Comparison of ENCODE assay signal across 20 cellular contexts in the genomic region with DNA sequence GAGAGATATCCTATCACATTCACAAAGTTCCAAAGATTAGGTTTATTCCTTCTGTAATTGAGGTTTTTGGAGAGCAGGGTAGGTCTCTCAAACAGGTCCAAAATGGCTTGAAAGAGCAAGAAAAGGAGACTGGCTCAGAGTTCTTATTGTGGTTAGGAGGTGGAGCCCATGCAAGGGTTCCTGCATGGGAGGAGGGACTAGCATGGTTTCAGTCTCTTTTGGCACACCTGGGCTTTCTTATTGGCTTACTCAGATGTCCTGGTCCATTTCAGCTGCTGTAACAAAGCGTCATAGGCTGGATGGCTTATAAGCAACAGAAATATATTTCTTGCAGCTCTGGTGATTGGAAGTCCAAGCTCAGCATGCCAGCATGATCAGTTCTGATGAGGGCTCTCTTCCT.
DNase-seq lines count a peak whose midpoint lies in the region; TF ChIP-seq lines count a peak whose summit lies in the region.
"Had no signal": no experiment of that assay in that cellular context is flagged by ENCODE, and none has a peak within 500 bp of the region (broad histone marks: within the 10 kb centered on the region; RNA-seq: fewer than 3 reads in every experiment).

No MANE protein-coding gene starts in this region.

- TF ChIP-seq EP300 in esophagus muscularis mucosa (IDR thresholded peaks at IDR 0.05): no peak

- no peaks in the 10 kb centered on the region for H3K4me1 ChIP-seq in esophagus muscularis mucosa
- H3K4me1 ChIP-seq: BLaER1, Caco-2 had no signal

- H3K4me1 Mint-ChIP-seq in nephron progenitor cell: peaks cover 13% of the 10 kb centered on the region
- H3K4me1 Mint-ChIP-seq: B cell; CD4-positive, CD25-positive, alpha-beta regulatory T cell had no signal

- peaks cover 5% of the 10 kb centered on the region for H3K9me3 Mint-ChIP-seq in nephron progenitor cell
- H3K9me3 Mint-ChIP-seq: CD8-positive, alpha-beta T cell had no signal

- H3K36me3 Mint-ChIP-seq in nephron progenitor cell (ENCODE audit: low read depth): no peaks in the 10 kb centered on the region
- H3K36me3 Mint-ChIP-seq: CD4-positive, CD25-positive, alpha-beta regulatory T cell; CD8-positive, alpha-beta T cell had no signal

- no peaks in the 10 kb centered on the region for H3K36me3 ChIP-seq in esophagus muscularis mucosa
- H3K36me3 ChIP-seq: BLaER1, HAP-1 had no signal

- no peak overlapping the region for H3K27ac Mint-ChIP-seq in nephron progenitor cell
- H3K27ac Mint-ChIP-seq: B cell; CD4-positive, CD25-positive, alpha-beta regulatory T cell; CD8-positive, alpha-beta T cell; GM23338; HFFc6 had no signal

- no peak overlapping the region for H3K27ac ChIP-seq in esophagus muscularis mucosa (replicated peaks in 1 of 4)
- H3K27ac ChIP-seq: 22Rv1, BLaER1, C4-2B had no signal

- no peak overlapping the region for H3K4me3 Mint-ChIP-seq in nephron progenitor cell
- H3K4me3 Mint-ChIP-seq: B cell; CD4-positive, CD25-positive, alpha-beta regulatory T cell; CD8-positive, alpha-beta T cell; GM23338; HFFc6 had no signal

- intact Hi-C loops in esophagus muscularis mucosa (cut with DNase I): no loop called here

- H3K9me3 ChIP-seq in esophagus muscularis mucosa: no peaks in the 10 kb centered on the region
- H3K9me3 ChIP-seq: BLaER1, Caco-2, HAP-1 had no signal

- H3K4me3 ChIP-seq in esophagus muscularis mucosa: no peak overlapping the region
- H3K4me3 ChIP-seq: BLaER1, GM23338, HAP-1 had no signal

- no peak for TF ChIP-seq POLR2A in esophagus muscularis mucosa (IDR thresholded peaks at IDR 0.05; ENCODE audit: low read depth)

- 88% methylated on average over 1 of the region's 1 CpG for WGBS in esophagus muscularis mucosa

- TF ChIP-seq CTCF in esophagus muscularis mucosa (IDR thresholded peaks at IDR 0.05) (no peak), nephron progenitor cell (IDR thresholded peaks at IDR 0.05) (no peak)

- H3K27me3 ChIP-seq in esophagus muscularis mucosa: no peaks in the 10 kb centered on the region
- H3K27me3 ChIP-seq: BLaER1 had no signal

- no peaks in the 10 kb centered on the region for H3K27me3 Mint-ChIP-seq in nephron progenitor cell (ENCODE audit: low read depth, poor library complexity)
- H3K27me3 Mint-ChIP-seq: CD4-positive, CD25-positive, alpha-beta regulatory T cell had no signal

- peak; percentile 61 for DNase-seq in NCI-H82 (lab: John Stamatoyannopoulos, UW)
- no peak for DNase-seq in NCI-H82 treated with DMSO at 0.1 percent for 48 hours (lab: John Stamatoyannopoulos, UW; ENCODE audit: unreplicated experiment)
- peak; percentile 57 for DNase-seq in OCI-M1 (lab: John Stamatoyannopoulos, UW)
- peak; percentile 64 for DNase-seq in esophagus muscularis mucosa (ENCODE audit: extremely low spot score)
- no peak for DNase-seq in nephron progenitor cell
- no peak for DNase-seq in NCI-H1105 (lab: John Stamatoyannopoulos, UW)
- no peak for DNase-seq in H4 (ENCODE audit: low spot score)
- DNase-seq in NCI-H1048 (lab: John Stamatoyannopoulos, UW): no peak
- DNase-seq: Caco-2; CD4-positive, CD25-positive, alpha-beta regulatory T cell; CD8-positive, alpha-beta T cell; DMS153; DND-41; HFFc6 had no signal

Comparison
In these comparisons a context has a peak if more than half of its experiments do, and no peak if none do; other contexts are left out.
1. DNase-seq: peak in NCI-H82 (single experiment), OCI-M1 (single experiment) and esophagus muscularis mucosa (single experiment); none in NCI-H82 treated with DMSO at 0.1 percent for 48 hours (single experiment), nephron progenitor cell (single experiment), NCI-H1105 (single experiment), H4 (single experiment) and NCI-H1048 (single experiment).